Comparison of ENCODE assay signal across 32 cellular contexts in genomic region chr1:20621012-20621411, GRCh38. TPM values are rescaled to one million over a fixed set of nuclear protein-coding genes. Genes with fewer than 3 reads are reported as not detected.
"Had no signal": no experiment of that assay in that cellular context is flagged by ENCODE, and none has a peak within 500 bp of the region (broad histone marks: within the 10 kb centered on the region; RNA-seq: fewer than 3 reads in every experiment).

No MANE protein-coding gene starts in this region.

- H3K4me3 ChIP-seq: ovary, psoas muscle, right lobe of liver, sigmoid colon, suprapubic skin, testis, tibial artery, transverse colon, upper lobe of right lung, uterus had no signal

- ATAC-seq: naive thymus-derived CD8-positive, alpha-beta T cell; natural killer cell treated with Interleukin-12 subunit alpha and Interleukin-12 subunit beta and Interleukin-15 and Interleukin-18, amount 100 ng/mL, for 72 hours; psoas muscle; right cardiac atrium; stimulated activated memory B cell treated with anti-CD40 and anti-IgM and Interleukin-4, amounts not matched to agents 10 μg/mL and 1 μg/mL and 100 μg/mL, for 72 hours; stimulated activated naive CD8-positive, alpha-beta T cell treated with anti-CD3 and anti-CD28 coated beads, Interleukin-15, amount 100 ng/mL, for 72 hours; stimulated activated naive CD8-positive, alpha-beta T cell treated with anti-CD3 and anti-CD28 coated beads, Interleukin-15, Interleukin-2, amounts not matched to agents 100 U/mL and 50 U/mL, for 24 hours; upper lobe of right lung had no signal

- H3K4me1 Mint-ChIP-seq: naive thymus-derived CD8-positive, alpha-beta T cell; neural crest cell; stimulated activated naive CD8-positive, alpha-beta T cell treated with anti-CD3 and anti-CD28 coated beads, Interleukin-15, amount 100 ng/mL, for 72 hours had no signal

- H3K36me3 Mint-ChIP-seq: naive thymus-derived CD8-positive, alpha-beta T cell; natural killer cell treated with Interleukin-12 subunit alpha and Interleukin-12 subunit beta and Interleukin-15 and Interleukin-18, amount 100 ng/mL, for 72 hours; stimulated activated memory B cell treated with anti-CD40 and anti-IgM and Interleukin-4, amounts not matched to agents 10 μg/mL and 1 μg/mL and 100 μg/mL, for 72 hours; type B pancreatic cell had no signal

- FAIRE-seq: small intestine had no signal

- H2AFZ ChIP-seq: parathyroid adenoma had no signal

- H3K36me3 ChIP-seq: ovary, sigmoid colon, suprapubic skin, tibial artery, transverse colon, upper lobe of right lung, uterus had no signal

- H3K9ac ChIP-seq: parathyroid adenoma had no signal

- H3K27me3 ChIP-seq: ovary, right lobe of liver, suprapubic skin, testis, transverse colon, upper lobe of right lung, uterus had no signal

- H3K27ac Mint-ChIP-seq: naive thymus-derived CD8-positive, alpha-beta T cell; natural killer cell treated with Interleukin-12 subunit alpha and Interleukin-12 subunit beta and Interleukin-15 and Interleukin-18, amount 100 ng/mL, for 72 hours; nephron progenitor cell; progenitor cell of endocrine pancreas; stimulated activated memory B cell treated with anti-CD40 and anti-IgM and Interleukin-4, amounts not matched to agents 10 μg/mL and 1 μg/mL and 100 μg/mL, for 72 hours; stimulated activated naive CD8-positive, alpha-beta T cell treated with anti-CD3 and anti-CD28 coated beads, Interleukin-15, amount 100 ng/mL, for 72 hours; type B pancreatic cell had no signal

- H3K4me3 Mint-ChIP-seq: naive thymus-derived CD8-positive, alpha-beta T cell; natural killer cell treated with Interleukin-12 subunit alpha and Interleukin-12 subunit beta and Interleukin-15 and Interleukin-18, amount 100 ng/mL, for 72 hours; nephron progenitor cell; neural crest cell; stimulated activated memory B cell treated with anti-CD40 and anti-IgM and Interleukin-4, amounts not matched to agents 10 μg/mL and 1 μg/mL and 100 μg/mL, for 72 hours; stimulated activated naive CD8-positive, alpha-beta T cell treated with anti-CD3 and anti-CD28 coated beads, Interleukin-15, amount 100 ng/mL, for 72 hours; type B pancreatic cell had no signal

- H3K9me3 ChIP-seq: ovary, psoas muscle, right lobe of liver, sigmoid colon, suprapubic skin, testis, tibial artery, transverse colon, upper lobe of right lung, uterus had no signal

- H3K79me2 ChIP-seq: parathyroid adenoma had no signal

- H3K27ac ChIP-seq: ovary, parathyroid adenoma, psoas muscle, right lobe of liver, sigmoid colon, suprapubic skin, testis, tibial artery, transverse colon, upper lobe of right lung, uterus had no signal

- H3K9me3 Mint-ChIP-seq: naive thymus-derived CD8-positive, alpha-beta T cell; natural killer cell treated with Interleukin-12 subunit alpha and Interleukin-12 subunit beta and Interleukin-15 and Interleukin-18, amount 100 ng/mL, for 72 hours; nephron progenitor cell; neural crest cell; stimulated activated memory B cell treated with anti-CD40 and anti-IgM and Interleukin-4, amounts not matched to agents 10 μg/mL and 1 μg/mL and 100 μg/mL, for 72 hours; stimulated activated naive CD8-positive, alpha-beta T cell treated with anti-CD3 and anti-CD28 coated beads, Interleukin-15, amount 100 ng/mL, for 72 hours; type B pancreatic cell had no signal

- DNase-seq: naive thymus-derived CD8-positive, alpha-beta T cell; nephron progenitor cell; occipital lobe; ovary; posterior cingulate gyrus; psoas muscle; right cardiac atrium; right lobe of liver; sigmoid colon; small intestine; stimulated activated CD4-positive, alpha-beta T cell treated with anti-CD3 and anti-CD28 coated beads, Interleukin-15, amount 100 ng/mL, for 24 hours; stimulated activated CD4-positive, alpha-beta T cell treated with anti-CD3 and anti-CD28 coated beads, Interleukin-2, amount 100 ng/mL, for 24 hours; stimulated activated CD4-positive, alpha-beta T cell treated with anti-CD3 and anti-CD28 coated beads, Interleukin-2, amount 100 ng/mL, for 48 hours; stimulated activated CD4-positive, alpha-beta T cell treated with anti-CD3 and anti-CD28 coated beads, Interleukin-4, amount 100 ng/mL, for 4 hours; stimulated activated CD8-positive, alpha-beta memory T cell treated with anti-CD3 and anti-CD28 coated beads, Interleukin-4, amount 100 ng/mL, for 48 hours; stimulated activated naive CD4-positive, alpha-beta T cell; stimulated activated naive CD8-positive, alpha-beta T cell treated with anti-CD3 and anti-CD28 coated beads, Interleukin-15, amount 100 ng/mL, for 72 hours; stimulated activated naive CD8-positive, alpha-beta T cell treated with anti-CD3 and anti-CD28 coated beads, Interleukin-15, Interleukin-2, amounts not matched to agents 100 U/mL and 50 U/mL, for 24 hours; substantia nigra; testis; tibial artery; transverse colon; upper lobe of right lung; uterus had no signal

- H3K4me1 ChIP-seq: parathyroid adenoma, testis, upper lobe of right lung, uterus had no signal

RNA-seq across cellular contexts. Expression of gene CDA, which starts 32.1 kb away (rescaled TPM):
- total RNA-seq: naive thymus-derived CD8-positive, alpha-beta T cell; natural killer cell treated with Interleukin-12 subunit alpha and Interleukin-12 subunit beta and Interleukin-15 and Interleukin-18, amount 100 ng/mL, for 72 hours; neural crest cell; occipital lobe; progenitor cell of endocrine pancreas; skeletal muscle tissue had no signal
- polyA plus RNA-seq: naive thymus-derived CD8-positive, alpha-beta T cell had no signal
